Comparison of ENCODE assay signal across 8 cellular contexts in the genomic region with DNA sequence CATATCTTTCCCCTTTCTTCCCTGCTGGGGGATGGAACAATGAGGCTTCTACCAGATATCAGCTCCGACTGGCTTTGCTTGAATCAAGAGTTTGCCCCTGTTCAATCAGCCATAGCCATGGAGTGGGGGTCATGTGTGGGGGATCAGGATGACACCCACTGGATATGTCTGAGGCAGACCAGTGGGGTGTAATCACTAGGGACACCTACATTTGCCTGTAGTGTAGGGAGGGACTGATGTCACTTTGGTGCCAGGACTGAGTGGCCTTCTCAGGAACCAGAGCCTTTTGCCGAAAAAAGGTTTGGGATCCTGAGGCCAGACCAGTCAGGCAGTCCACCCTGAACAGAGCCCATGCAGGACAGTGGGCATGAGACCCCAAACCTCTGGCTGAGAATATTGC. TPM values are rescaled to one million over a fixed set of nuclear protein-coding genes. Genes with fewer than 3 reads are reported as not detected.
A peak's percentile ranks its signal among the peaks of the same experiment; 100 is the strongest.
DNase-seq lines count a peak whose midpoint lies in the region; ATAC-seq, FAIRE-seq and TF ChIP-seq lines count a peak whose summit lies in the region.

No MANE protein-coding gene starts in this region.

- peaks cover 17% of the 10 kb centered on the region for H3K4me1 Mint-ChIP-seq in mesothelial cell of epicardium

- WGBS in A549 (ENCODE audit: missing lambda C conversion rate): 75% methylated on average over 2 of the region's 2 CpGs

- FAIRE-seq in A549 (lab: Jason Lieb, UNC) (no peak), HTR-8/SVneo (lab: Jason Lieb, UNC) (peak; percentile 74), RCC 7860 (lab: Jason Lieb, UNC) (no peak)

- no peak; a peak in 1 of 6 replicates for ATAC-seq in A549

- H3K27me3 Mint-ChIP-seq in mesothelial cell of epicardium (ENCODE audit: low read depth): no peaks in the 10 kb centered on the region

- POLR2A ChIA-PET in A549 (lab: Yijun Ruan, JAX): no interaction called here

- peak overlapping the region; percentile 95 for H3K4me2 ChIP-seq in A549

- peaks cover 10% of the 10 kb centered on the region for H3K36me3 Mint-ChIP-seq in mesothelial cell of epicardium

- DNase-seq in A549 (ENCODE audit: low read depth in 1 of 2, low spot score in 1 of 2): no peak
- no peak for DNase-seq in HTR-8/SVneo (ENCODE audit: insufficient read length, low spot score)
- DNase-seq in breast epithelium (ENCODE audit: low spot score in 2 of 2): no peak
- DNase-seq in mesothelial cell of epicardium (ENCODE audit: low spot score in 2 of 2, unreplicated experiment in 2 of 2): no peak
- no peak for DNase-seq in hypothalamus (lab: John Stamatoyannopoulos, UW)
- DNase-seq in NCI-H1930 (lab: John Stamatoyannopoulos, UW): no peak
- DNase-seq in RCC 7860 (ENCODE audit: low spot score): no peak
- no peak for DNase-seq in stimulated activated naive CD4-positive, alpha-beta T cell (lab: John Stamatoyannopoulos, UW)

- TF ChIP-seq RAD21 in A549 (conservative IDR thresholded peaks at IDR 0.05 in 1 of 2, IDR thresholded peaks at IDR 0.05 in 1 of 2): no peak

- no peaks in the 10 kb centered on the region for H3K27me3 ChIP-seq in breast epithelium

- H3K9me3 Mint-ChIP-seq in mesothelial cell of epicardium: no peaks in the 10 kb centered on the region

- CTCF ChIA-PET in A549 (lab: Yijun Ruan, JAX): interaction anchor here (0.6 to 8.6 kb wide), 4 partner anchors 11 to 106 kb away, joined by 3 to 79 read pairs (median 6); no protein-coding TSS in a partner anchor

- intact Hi-C loops in breast epithelium (cut with DNase I; ENCODE audit: low total_unique reads): no loop called here

- H3K4me1 ChIP-seq in A549 (peaks cover 17% of the 10 kb centered on the region), breast epithelium (no peaks in the 10 kb centered on the region)

- H3K27ac ChIP-seq in A549 (peak overlapping the region; percentile 90 to 93), breast epithelium (no peak overlapping the region)

- TF ChIP-seq CTCF in A549 (IDR thresholded peaks at IDR 0.05) (no peak), breast epithelium (IDR thresholded peaks at IDR 0.05) (no peak), mesothelial cell of epicardium (IDR thresholded peaks at IDR 0.05; ENCODE audit: unreplicated experiment) (no peak)

- peak overlapping the region; percentile 95 for H3K4me3 Mint-ChIP-seq in mesothelial cell of epicardium

- H3K9me3 ChIP-seq in A549 (no peaks in the 10 kb centered on the region), breast epithelium (no peaks in the 10 kb centered on the region)

- no peak for TF ChIP-seq EP300 in A549 (IDR thresholded peaks at IDR 0.05)

- peak overlapping the region; percentile 84 for H3K4me3 ChIP-seq in A549
- peak overlapping the region; percentile 86 to 95 (median 88) for H3K4me3 ChIP-seq in breast epithelium

- TF ChIP-seq POLR2A in A549 (IDR thresholded peaks at IDR 0.05; ENCODE audit: low read length): no peak
- TF ChIP-seq POLR2A in breast epithelium (IDR thresholded peaks at IDR 0.05): no peak

- H3K36me3 ChIP-seq in breast epithelium: no peaks in the 10 kb centered on the region

- peak overlapping the region; percentile 91 for H3K27ac Mint-ChIP-seq in mesothelial cell of epicardium

TF ChIP-seq in A549, 52 proteins besides CTCF, POLR2A, EP300 and RAD21:
- TF ChIP-seq HOXB5 (CRISPR knock-in tag; IDR thresholded peaks at IDR 0.05) (no peak), MYC (IDR thresholded peaks at IDR 0.05; ENCODE audit: borderline replicate concordance, low read length) (no peak), NFE2L2 (conservative IDR thresholded peaks at IDR 0.05; ENCODE audit: low read length) (no peak), REST (IDR thresholded peaks at IDR 0.05) (no peak), RCOR1 (IDR thresholded peaks at IDR 0.05; ENCODE audit: low read depth, low read length) (no peak)
- TF ChIP-seq, protein P1, sequence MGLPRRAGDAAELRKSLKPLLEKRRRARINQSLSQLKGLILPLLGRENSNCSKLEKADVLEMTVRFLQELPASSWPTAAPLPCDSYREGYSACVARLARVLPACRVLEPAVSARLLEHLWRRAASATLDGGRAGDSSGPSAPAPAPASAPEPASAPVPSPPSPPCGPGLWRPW (IDR thresholded peaks at IDR 0.05): no peak
TF ChIP-seq in A549: peak in this region for 0.

RNA-seq across cellular contexts. Expression of gene ITPA, which starts 1.0 kb away (rescaled TPM):
- polyA plus RNA-seq in A549 (2011; rRNA removed): 54.0 and 55.9 TPM in 2 replicates
- polyA plus RNA-seq in A549 (2012; cell fraction: cytosol; rRNA removed): 89.4 and 109 TPM in 2 replicates
- polyA plus RNA-seq in A549 (2012; cell fraction: nucleus; rRNA removed): 138 and 142 TPM in 2 replicates
- 102 to 106 TPM (median 103 TPM) in 3 replicates for polyA plus RNA-seq in A549 (2017; fragmentation: RNase III; extraction: RNeasy Plus Mini Kit Qiagen cat#74134 plus additional on column Dnase treatment)
- 17.0 and 24.3 TPM in 2 replicates for polyA minus RNA-seq in A549 (2011; rRNA and poly(A)+ RNA removed)
- total RNA-seq in breast epithelium: 10 to 100 TPM; 35.2 to 43.6 (median 39.1) TPM
- total RNA-seq in mesothelial cell of epicardium: 54.7 to 59.3 TPM (median 57.6 TPM) in 3 replicates

RNA-seq across cellular contexts. Expression of gene DDRGK1, which starts 5.9 kb away (rescaled TPM):
- polyA plus RNA-seq in A549 (2011; rRNA removed) (54.2 and 87.4 TPM in 2 replicates), A549 (2017; fragmentation: RNase III; extraction: RNeasy Plus Mini Kit Qiagen cat#74134 plus additional on column Dnase treatment) (104 to 123 TPM (median 120 TPM) in 3 replicates)
- polyA plus RNA-seq in A549 (2012; cell fraction: cytosol; rRNA removed): 69.7 and 89.1 TPM in 2 replicates
- 63.4 and 63.6 TPM in 2 replicates for polyA plus RNA-seq in A549 (2012; cell fraction: nucleus; rRNA removed)
- 26.4 and 30.7 TPM in 2 replicates for polyA minus RNA-seq in A549 (2011; rRNA and poly(A)+ RNA removed)
- total RNA-seq in breast epithelium (10 to 100 TPM; 87.1 to 91.8 (median 89.8) TPM), mesothelial cell of epicardium (62.7 to 63.0 TPM (median 63.0 TPM) in 3 replicates)

RNA-seq across cellular contexts. Expression of gene SLC4A11, which starts 28.6 kb away (rescaled TPM):
- polyA plus RNA-seq in A549 (2011; rRNA removed) (2.0 and 3.6 TPM in 2 replicates), A549 (2017; fragmentation: RNase III; extraction: RNeasy Plus Mini Kit Qiagen cat#74134 plus additional on column Dnase treatment) (6.5 to 14.0 TPM (median 10.7 TPM) in 3 replicates)
- polyA plus RNA-seq in A549 (2012; cell fraction: cytosol; rRNA removed): 2.9 and 3.7 TPM in 2 replicates
- 24.4 and 29.9 TPM in 2 replicates for polyA plus RNA-seq in A549 (2012; cell fraction: nucleus; rRNA removed)
- 2.7 and 3.6 TPM in 2 replicates for polyA minus RNA-seq in A549 (2011; rRNA and poly(A)+ RNA removed)
- total RNA-seq in breast epithelium (1 to 10 TPM in 2 of 3 donors, under 1 TPM in 1; 0.48 to 4.9 (median 3.1) TPM), mesothelial cell of epicardium (1.0 to 2.5 TPM (median 1.9 TPM) in 3 replicates)

RNA-seq across cellular contexts. Expression of gene LZTS3, which starts 37.0 kb away (rescaled TPM):
- polyA plus RNA-seq in A549 (2011; rRNA removed) (3.8 and 5.3 TPM in 2 replicates), A549 (2017; fragmentation: RNase III; extraction: RNeasy Plus Mini Kit Qiagen cat#74134 plus additional on column Dnase treatment) (2.8 to 4.2 TPM (median 3.8 TPM) in 3 replicates)
- 4.1 and 5.5 TPM in 2 replicates for polyA plus RNA-seq in A549 (2012; cell fraction: cytosol; rRNA removed)
- 11.4 and 13.2 TPM in 2 replicates for polyA plus RNA-seq in A549 (2012; cell fraction: nucleus; rRNA removed)
- 5.5 and 5.6 TPM in 2 replicates for polyA minus RNA-seq in A549 (2011; rRNA and poly(A)+ RNA removed)
- total RNA-seq in breast epithelium (10 to 100 TPM in 2 of 3 donors, 1 to 10 TPM in 1; 9.3 to 12.1 (median 11.3) TPM), mesothelial cell of epicardium (14.1 to 15.1 TPM (median 14.2 TPM) in 3 replicates)

RNA-seq across cellular contexts. Expression of gene FASTKD5, which starts 50.7 kb away (rescaled TPM):
- polyA plus RNA-seq in A549 (2011; rRNA removed) (39.5 and 43.4 TPM in 2 replicates), A549 (2017; fragmentation: RNase III; extraction: RNeasy Plus Mini Kit Qiagen cat#74134 plus additional on column Dnase treatment) (33.0 to 36.4 TPM (median 33.9 TPM) in 3 replicates)
- polyA plus RNA-seq in A549 (2012; cell fraction: cytosol; rRNA removed): 17.3 and 21.1 TPM in 2 replicates
- 15.5 and 24.5 TPM in 2 replicates for polyA plus RNA-seq in A549 (2012; cell fraction: nucleus; rRNA removed)
- 30.7 and 32.9 TPM in 2 replicates for polyA minus RNA-seq in A549 (2011; rRNA and poly(A)+ RNA removed)
- total RNA-seq in breast epithelium (10 to 100 TPM; 15.4 to 18.3 (median 16.3) TPM), mesothelial cell of epicardium (19.1 to 19.8 TPM (median 19.7 TPM) in 3 replicates)

Comparison
In these comparisons a context has a peak if more than half of its experiments do, and no peak if none do; other contexts are left out.
1. H3K27ac ChIP-seq: peak in A549 (2 of 2); none in breast epithelium (0 of 2).